7 cellular contexts compared by ENCODE assay signal in the genomic region with DNA sequence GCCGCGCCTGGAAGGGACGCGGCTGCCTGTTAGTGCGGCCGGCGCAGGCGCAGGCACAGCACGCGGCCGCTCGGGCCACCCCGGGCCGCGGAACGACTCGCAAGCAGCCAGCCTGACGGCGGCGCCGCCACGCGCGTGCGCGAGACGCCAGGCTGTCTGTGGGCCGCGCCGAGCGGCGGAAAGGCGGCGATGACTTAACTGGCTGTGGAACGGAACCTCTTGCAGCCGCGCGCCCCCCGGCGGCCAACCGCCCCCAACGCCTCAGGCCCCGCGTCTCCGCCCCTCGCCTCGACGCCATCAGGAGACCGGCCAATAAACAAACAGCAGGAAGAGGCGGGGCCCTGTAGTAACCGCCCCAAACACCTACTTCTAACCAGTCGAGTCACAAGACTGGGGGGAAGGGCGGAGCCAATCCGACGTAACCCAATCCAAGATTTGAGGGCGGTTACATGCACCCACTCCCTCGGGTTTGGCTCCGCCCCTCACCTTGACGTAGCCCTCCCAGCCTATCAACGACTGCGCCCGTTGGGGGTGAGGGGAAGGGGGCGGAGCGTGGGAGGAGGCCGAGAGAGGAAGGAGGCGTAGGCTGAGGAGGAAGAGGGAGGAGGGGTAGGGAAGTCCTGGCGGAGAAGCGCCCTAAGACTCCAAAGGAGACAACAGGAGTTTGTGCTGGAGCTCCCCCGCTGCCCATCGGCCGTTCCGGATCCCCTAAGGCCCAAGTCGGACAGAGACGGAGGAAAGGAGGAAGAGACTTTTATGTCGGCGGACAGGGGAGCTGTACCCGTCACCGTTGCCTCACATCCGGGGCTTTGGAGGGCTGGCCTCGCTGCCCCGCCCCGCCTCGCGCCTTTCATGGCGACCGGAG. TPM values are rescaled to one million over a fixed set of nuclear protein-coding genes. Genes with fewer than 3 reads are reported as not detected.
DNase-seq lines count a peak whose midpoint lies in the region; ATAC-seq and TF ChIP-seq lines count a peak whose summit lies in the region.

TSS of gene FBRS (plus strand) at position 566 of the 865 bp plus-strand sequence. CDS start 1,088 bp downstream, outside the sequence.

- TF ChIP-seq CTCF in hepatocyte (IDR thresholded peaks at IDR 0.05; ENCODE audit: poor library complexity) = peak; percentile 93

- H2AFZ ChIP-seq in hepatocyte = peak within 1 kb of the TSS; percentile 8

- WGBS in hepatocyte (ENCODE audit: low lambda C conversion rate, missing lambda C conversion rate) = under 1% methylated on average over 65 of the region's 86 CpGs

- no peaks in the 10 kb centered on the region for H3K36me3 ChIP-seq in hepatocyte (replicated peaks; ENCODE audit: insufficient read depth, low read depth)

- no peaks in the 10 kb centered on the region for H3K9me2 ChIP-seq in hepatocyte (replicated peaks; ENCODE audit: insufficient read depth)

- H3K9me3 ChIP-seq in hepatocyte (ENCODE audit: low read depth) = no peaks in the 10 kb centered on the region

- H3K4me1 ChIP-seq in hepatocyte (ENCODE audit: insufficient read depth) = peaks cover 25% of the 10 kb centered on the region

- peaks cover 36% of the 10 kb centered on the region for H3K79me2 ChIP-seq in hepatocyte

- peaks cover 33% of the 10 kb centered on the region for H4K20me1 ChIP-seq in hepatocyte (ENCODE audit: insufficient read depth, poor library complexity, severe bottlenecking)

- no peaks in the 10 kb centered on the region for H3K27me3 ChIP-seq in hepatocyte

- H3K4me3 ChIP-seq in hepatocyte = peak within 1 kb of the TSS; percentile 20

- DNase-seq in NCI-H2029 (lab: John Stamatoyannopoulos, UW) (peak; percentile 99), T-helper 9 cell (peak; percentile 99), astrocyte of the hippocampus (ENCODE audit: low read depth, low spot score) (peak; percentile 100), hepatocyte (ENCODE audit: low spot score) (peak; percentile 100), retina (peak; percentile 100)

- peak within 1 kb of the TSS; percentile 82 for H3K4me2 ChIP-seq in hepatocyte

- H3K27ac ChIP-seq in hepatocyte = peak within 1 kb of the TSS; percentile 95

- peak; percentile 69 for ATAC-seq in GM18502 (IDR thresholded peaks at IDR 0.05; ENCODE audit: poor library complexity, unreplicated experiment)
- peak; percentile 58 for ATAC-seq in HG02973 (IDR thresholded peaks at IDR 0.05; ENCODE audit: unreplicated experiment)

RNA-seq across cellular contexts. Expression of gene FBRS, which starts in this region (rescaled TPM):
- 18.5 and 22.9 TPM in 2 replicates for total RNA-seq in hepatocyte
- polyA plus RNA-seq in hepatocyte = 22.1 and 25.5 TPM in 2 replicates

Comparison
In these comparisons a context has a peak if more than half of its experiments do, and no peak if none do; other contexts are left out.
1. Peak in every context shown above with its lines: DNase-seq, ATAC-seq, H3K4me3 ChIP-seq and H3K27ac ChIP-seq.